9 cellular contexts compared by ENCODE assay signal in genomic region chr1:160768295-160768657, GRCh38. TPM values are rescaled to one million over a fixed set of nuclear protein-coding genes. Genes with fewer than 3 reads are reported as not detected.
A peak's percentile ranks its signal among the peaks of the same experiment; 100 is the strongest.
DNase-seq lines count a peak whose midpoint lies in the region; ATAC-seq and TF ChIP-seq lines count a peak whose summit lies in the region.
"Had no signal": no experiment of that assay in that cellular context is flagged by ENCODE, and none has a peak within 500 bp of the region (broad histone marks: within the 10 kb centered on the region; RNA-seq: fewer than 3 reads in every experiment).

No MANE protein-coding gene starts in this region.

- DNase-seq in NCI-H2107 (lab: John Stamatoyannopoulos, UW): peak; percentile 3
- no peak for DNase-seq in NCI-H2107 treated with DMSO at 0.1 percent for 48 hours (lab: John Stamatoyannopoulos, UW; ENCODE audit: unreplicated experiment)
- peak; percentile 61 for DNase-seq in PC-3
- DNase-seq in activated T-helper 1 cell treated with anti-CD3 and anti-CD28 coated beads, Interleukin-2, amount 50 U/mL, for 16 hours (ENCODE audit: low read depth in 1 of 2, low spot score in 1 of 2): peak; percentile 62 to 69
- peak; percentile 73 for DNase-seq in iPS-NIHi7 (ENCODE audit: extremely low spot score)
- DNase-seq in stimulated activated CD8-positive, alpha-beta memory T cell treated with anti-CD3 and anti-CD28 coated beads, Interleukin-12 subunit alpha, Interleukin-12 subunit beta, amount 100 ng/mL, for 4 hours (ENCODE audit: low read depth): peak; percentile 69
- no peak for DNase-seq in dedifferentiated amniotic fluid mesenchymal stem cell (ENCODE audit: extremely low spot score)

- TF ChIP-seq CTCF in PC-3 (conservative IDR thresholded peaks at IDR 0.05; ENCODE audit: low read depth, low read length): peak; percentile 75

- H3K27me3 ChIP-seq in PC-3 (ENCODE audit: low read length): no peaks in the 10 kb centered on the region

- no peak overlapping the region; the same call in 1 of the 2 replicates for H3K4me3 ChIP-seq in PC-3 (ENCODE audit: low read length)

- ATAC-seq in HG02884 (IDR thresholded peaks at IDR 0.05; ENCODE audit: unreplicated experiment): peak; percentile 79
- peak; percentile 67 for ATAC-seq in PC-3

- no peaks in the 10 kb centered on the region for H3K9me3 ChIP-seq in PC-3 (ENCODE audit: low read length)

- H4K20me1 ChIP-seq in PC-3 (ENCODE audit: low read length): no peaks in the 10 kb centered on the region

- H3K9ac ChIP-seq in PC-3 (ENCODE audit: low read length): no peak overlapping the region

- CTCF ChIA-PET in PC-3 (lab: Charles Lee): interaction anchor here (0.6 to 1.0 kb wide), 4 partner anchors 41 to 186 kb away, joined by 3 to 4 read pairs (median 3); partner anchors contain the start of gene ITLN2

- no peaks in the 10 kb centered on the region for H3F3A ChIP-seq in PC-3 (ENCODE audit: low read length, unreplicated experiment)

- H3K9me2 ChIP-seq in PC-3 (replicated peaks; ENCODE audit: low read length): no peaks in the 10 kb centered on the region

- intact Hi-C loops in PC-3 (cut with micrococcal nuclease): loop anchor here (5.0 kb wide), 1 partner anchor 41 kb away; no protein-coding TSS in a partner anchor

- no TSS peak for BruUV-seq in PC-3 (replicated peaks; lab: Mats Ljungman, UMichigan)

- peak overlapping the region; percentile 63 for H2AFZ ChIP-seq in PC-3 (ENCODE audit: low read length)

- H3K4me1 ChIP-seq in PC-3 (ENCODE audit: insufficient read depth, low read length): no peaks in the 10 kb centered on the region; the same call in 1 of the 2 replicates

- POLR2A ChIA-PET in PC-3 (lab: Charles Lee; ENCODE audit: unreplicated experiment): interaction anchor here (0.6 kb wide), 1 partner anchor 562 kb away, joined by 5 read pairs; no protein-coding TSS in a partner anchor

- H3K27ac ChIP-seq in PC-3 (ENCODE audit: low read length): no peak overlapping the region

- no peaks in the 10 kb centered on the region for H3K79me2 ChIP-seq in PC-3 (ENCODE audit: low read length)

- peak overlapping the region; percentile 29 for H3K4me2 ChIP-seq in PC-3 (ENCODE audit: low read length)

- no peaks in the 10 kb centered on the region for H3K36me3 ChIP-seq in PC-3 (ENCODE audit: low read depth, low read length)

RNA-seq across cellular contexts. Expression of gene LY9, which starts 27.7 kb away (rescaled TPM):
- total RNA-seq in PC-3 (2014; rRNA removed): not detected in 2 replicates
- total RNA-seq: glomerular endothelial cell had no signal

RNA-seq across cellular contexts. Expression of gene SLAMF7, which starts 29.2 kb away (rescaled TPM):
- total RNA-seq in PC-3 (2014; rRNA removed): 0.15 and 0.46 TPM in 2 replicates
- total RNA-seq: glomerular endothelial cell had no signal

RNA-seq across cellular contexts. Expression of gene CD48, which starts 56.7 kb away (rescaled TPM):
- total RNA-seq in PC-3 (2014; rRNA removed): not detected in 2 replicates
- total RNA-seq: glomerular endothelial cell had no signal

Comparison
In these comparisons a context has a peak if more than half of its experiments do, and no peak if none do; other contexts are left out.
1. DNase-seq: peak in NCI-H2107 (single experiment), PC-3 (single experiment), activated T-helper 1 cell treated with anti-CD3 and anti-CD28 coated beads, Interleukin-2, amount 50 U/mL, for 16 hours (2 of 2), iPS-NIHi7 (single experiment) and stimulated activated CD8-positive, alpha-beta memory T cell treated with anti-CD3 and anti-CD28 coated beads, Interleukin-12 subunit alpha, Interleukin-12 subunit beta, amount 100 ng/mL, for 4 hours (single experiment); none in NCI-H2107 treated with DMSO at 0.1 percent for 48 hours (single experiment) and dedifferentiated amniotic fluid mesenchymal stem cell (single experiment).